8 cellular contexts compared by ENCODE assay signal in genomic region chr12:122062832-122063690, GRCh38. TPM values are rescaled to one million over a fixed set of nuclear protein-coding genes. Genes with fewer than 3 reads are reported as not detected.
DNase-seq lines count a peak whose midpoint lies in the region; ATAC-seq and TF ChIP-seq lines count a peak whose summit lies in the region.

No MANE protein-coding gene starts in this region.

- no peak overlapping the region for H2AFZ ChIP-seq in DND-41 (ENCODE audit: low read depth, low read length)

- H3K27ac ChIP-seq in DND-41 (ENCODE audit: low read length), result no peak overlapping the region
- H3K27ac ChIP-seq in brain microvascular endothelial cell, result peak overlapping the region; percentile 100
- H3K27ac ChIP-seq in stomach smooth muscle (ENCODE audit: low read length), result peak overlapping the region; percentile 98

- in situ Hi-C loops in brain microvascular endothelial cell (cut with HindIII; ENCODE audit: low pct_ligation_motif_present, low sequenced_read_pairs), result no loop called here

- H3K9me3 ChIP-seq in DND-41 (ENCODE audit: insufficient read depth, low read length, severe bottlenecking), result no peaks in the 10 kb centered on the region
- H3K9me3 ChIP-seq in stomach smooth muscle (ENCODE audit: control insufficient read depth in 2 of 2, low read length in 2 of 2), result no peaks in the 10 kb centered on the region

- H3K9ac ChIP-seq in DND-41 (ENCODE audit: low read depth, low read length) (no peak overlapping the region), stomach smooth muscle (ENCODE audit: low read length in 2 of 2) (peak overlapping the region; percentile 74 to 93)

- H3K27me3 ChIP-seq in DND-41 (ENCODE audit: insufficient read depth, low read length, poor library complexity), result no peaks in the 10 kb centered on the region
- no peaks in the 10 kb centered on the region for H3K27me3 ChIP-seq in brain microvascular endothelial cell (replicated peaks)
- no peaks in the 10 kb centered on the region for H3K27me3 ChIP-seq in kidney epithelial cell (ENCODE audit: control insufficient read depth, insufficient read depth, low read length)
- H3K27me3 ChIP-seq in stomach smooth muscle (ENCODE audit: control insufficient read depth in 1 of 2, insufficient read depth in 2 of 2, low read length in 2 of 2), result no peaks in the 10 kb centered on the region

- no peaks in the 10 kb centered on the region for H4K20me1 ChIP-seq in DND-41 (ENCODE audit: insufficient read depth, low read length)

- no peaks in the 10 kb centered on the region for H3K79me2 ChIP-seq in DND-41 (ENCODE audit: insufficient read depth, low read length)

- H3K36me3 ChIP-seq in DND-41 (ENCODE audit: insufficient read depth, low read length) (peaks cover 38% of the 10 kb centered on the region), brain microvascular endothelial cell (replicated peaks) (no peaks in the 10 kb centered on the region), kidney epithelial cell (ENCODE audit: control insufficient read depth, insufficient read depth, low read length) (peaks cover 5% of the 10 kb centered on the region), stomach smooth muscle (ENCODE audit: control insufficient read depth in 2 of 2, insufficient read depth in 2 of 2, low read length in 2 of 2) (no peaks in the 10 kb centered on the region)

- TF ChIP-seq CTCF in DND-41 (IDR thresholded peaks at IDR 0.05; ENCODE audit: borderline replicate concordance, extremely low read depth, low read length, poor library complexity, severe bottlenecking), result peak; percentile 10
- no peak for TF ChIP-seq CTCF in brain microvascular endothelial cell (IDR thresholded peaks at IDR 0.05; ENCODE audit: low read depth, low read length, missing control alignments)
- no peak for TF ChIP-seq CTCF in kidney epithelial cell (IDR thresholded peaks at IDR 0.05; ENCODE audit: insufficient read depth, low read length, poor library complexity, severe bottlenecking)

- H3K4me2 ChIP-seq in DND-41 (ENCODE audit: insufficient read depth, low read length), result no peak overlapping the region

- no peak for ATAC-seq in DND-41 (ENCODE audit: insufficient read depth, low read depth)

- DNase-seq in DND-41 (no peak), NCI-H226 (peak; percentile 88), brain microvascular endothelial cell (peak; percentile 61), kidney epithelial cell (ENCODE audit: low read depth) (no peak), NCI-H1105 treated with DMSO at 0.1 percent for 48 hours (lab: John Stamatoyannopoulos, UW) (no peak), NCI-H128 (lab: John Stamatoyannopoulos, UW; ENCODE audit: unreplicated experiment) (no peak), NCI-H345 (lab: John Stamatoyannopoulos, UW) (no peak)

- H3K4me3 ChIP-seq in DND-41 (ENCODE audit: low read depth in 1 of 2, low read length in 2 of 2), result no peak overlapping the region
- no peak overlapping the region for H3K4me3 ChIP-seq in brain microvascular endothelial cell (ENCODE audit: low read depth, low read length)
- peak overlapping the region; percentile 4 for H3K4me3 ChIP-seq in kidney epithelial cell (ENCODE audit: low read depth, low read length)
- peak overlapping the region; percentile 52 to 70 for H3K4me3 ChIP-seq in stomach smooth muscle (ENCODE audit: low read length in 2 of 2)

- H3K4me1 ChIP-seq in DND-41 (ENCODE audit: insufficient read depth, low read length), result no peaks in the 10 kb centered on the region
- H3K4me1 ChIP-seq in stomach smooth muscle (ENCODE audit: control insufficient read depth, insufficient read depth, low read length), result peaks cover 75% of the 10 kb centered on the region

RNA-seq across cellular contexts. Expression of gene MLXIP, which starts 15.5 kb away (rescaled TPM):
- 34.2 and 35.7 TPM in 2 replicates for total RNA-seq in kidney epithelial cell

RNA-seq across cellular contexts. Expression of gene BCL7A, which starts 41.4 kb away (rescaled TPM):
- total RNA-seq in kidney epithelial cell, result 20.5 and 23.8 TPM in 2 replicates

Comparison
In these comparisons a context has a peak if more than half of its experiments do, and no peak if none do; other contexts are left out.
1. DNase-seq: peak in NCI-H226 (single experiment) and brain microvascular endothelial cell (single experiment); none in DND-41 (single experiment), kidney epithelial cell (single experiment), NCI-H1105 treated with DMSO at 0.1 percent for 48 hours (single experiment), NCI-H128 (single experiment) and NCI-H345 (single experiment).
2. H3K4me3 ChIP-seq: peak in kidney epithelial cell (single experiment) and stomach smooth muscle (2 of 2); none in DND-41 (0 of 2) and brain microvascular endothelial cell (single experiment).